In the genomic region with DNA sequence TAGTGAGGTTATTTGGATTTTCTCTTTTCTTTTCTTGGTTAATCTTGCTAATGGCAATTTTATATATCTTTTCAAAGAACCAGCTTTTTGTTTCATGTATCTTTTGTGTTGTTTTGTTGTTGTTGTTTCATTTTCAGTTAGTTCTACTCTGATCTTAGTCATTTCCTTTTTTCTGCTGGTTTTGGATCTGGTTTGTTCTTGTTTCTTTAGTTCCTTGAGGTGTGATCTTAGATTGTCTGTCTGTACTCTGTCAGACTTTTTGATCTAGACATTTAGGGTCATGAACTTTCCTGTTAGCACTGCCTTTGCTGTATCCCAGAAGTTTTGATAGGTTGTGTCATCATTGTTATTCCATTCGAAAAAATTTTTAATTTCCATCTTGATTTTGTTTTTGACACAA, we compare ENCODE assay signal across 33 cellular contexts.
"Had no signal": no experiment of that assay in that cellular context is flagged by ENCODE, and none has a peak within 500 bp of the region (broad histone marks: within the 10 kb centered on the region; RNA-seq: fewer than 3 reads in every experiment).

No MANE protein-coding gene starts in this region.

- H3K27ac ChIP-seq: adrenal gland, body of pancreas, esophagus muscularis mucosa, foreskin keratinocyte, gastrocnemius medialis, heart left ventricle had no signal

- ATAC-seq: activated CD4-positive, alpha-beta T cell treated with anti-CD3 and anti-CD28 coated beads for 36 hours; activated CD8-positive, alpha-beta T cell treated with anti-CD3 and anti-CD28 coated beads for 36 hours; activated naive CD8-positive, alpha-beta T cell treated with anti-CD3 and anti-CD28 coated beads, Interleukin-2, amount 50 U/mL, for 24 hours; activated T-cell treated with anti-CD3 and anti-CD28 coated beads, Interleukin-2, amount 50 U/mL, for 72 hours; body of pancreas; effector memory CD8-positive, alpha-beta T cell; foreskin keratinocyte; gastrocnemius medialis; heart left ventricle; T-helper 17 cell had no signal

- H3K36me3 ChIP-seq: adrenal gland, esophagus muscularis mucosa, gastrocnemius medialis, heart left ventricle had no signal

- H3K4me1 ChIP-seq: adrenal gland, body of pancreas, esophagus muscularis mucosa, foreskin keratinocyte, gastrocnemius medialis had no signal

- H3K4me3 ChIP-seq: adrenal gland, body of pancreas, esophagus muscularis mucosa, gastrocnemius medialis, heart left ventricle had no signal

- H3K9me3 ChIP-seq: adrenal gland, body of pancreas, esophagus muscularis mucosa, gastrocnemius medialis had no signal

- H3K4me1 Mint-ChIP-seq: activated CD4-positive, alpha-beta T cell treated with anti-CD3 and anti-CD28 coated beads for 36 hours; activated naive CD8-positive, alpha-beta T cell treated with anti-CD3 and anti-CD28 coated beads, Interleukin-2, amount 50 U/mL, for 24 hours; T-helper 17 cell had no signal

- H3K4me3 Mint-ChIP-seq: activated CD4-positive, alpha-beta T cell treated with anti-CD3 and anti-CD28 coated beads for 36 hours; activated CD8-positive, alpha-beta T cell treated with anti-CD3 and anti-CD28 coated beads for 36 hours; activated naive CD8-positive, alpha-beta T cell; activated naive CD8-positive, alpha-beta T cell treated with anti-CD3 and anti-CD28 coated beads, Interleukin-2, amount 50 U/mL, for 24 hours; activated T-cell treated with anti-CD3 and anti-CD28 coated beads, Interleukin-2, amount 50 U/mL, for 24 hours; activated T-cell treated with anti-CD3 and anti-CD28 coated beads, Interleukin-2, amount 50 U/mL, for 72 hours; effector memory CD8-positive, alpha-beta T cell; T-helper 17 cell; T-helper 2 cell treated with Interferon-gamma antibody and Interleukin-4, amounts not matched to agents 5 μg/mL and 100 μg/mL, for 36 hours had no signal

- DNase-seq: activated CD4-positive, alpha-beta T cell treated with anti-CD3 and anti-CD28 coated beads for 36 hours; activated CD4-positive, alpha-beta T cell treated with anti-CD3 and anti-CD28 coated beads, Interleukin-2, amount 50 U/mL, for 1 hour; activated CD4-positive, alpha-beta T cell treated with anti-CD3 and anti-CD28 coated beads, Interleukin-2, amount 50 U/mL, for 48 hours; activated CD4-positive, CD25-positive, alpha-beta regulatory T cell; activated CD4-positive, CD25-positive, alpha-beta regulatory T cell treated with anti-CD3 and anti-CD28 coated beads, Interleukin-2, amount 50 U/mL, for 72 hours; activated CD8-positive, alpha-beta memory T cell treated with anti-CD3 and anti-CD28 coated beads for 24 hours; activated CD8-positive, alpha-beta memory T cell treated with anti-CD3 and anti-CD28 coated beads, Interleukin-2, amount 50 U/mL, for 4 hours; activated CD8-positive, alpha-beta T cell treated with anti-CD3 and anti-CD28 coated beads for 36 hours; activated gamma-delta T cell treated with Interleukin-2 at 50 U/mL for 16 hours; activated naive CD4-positive, alpha-beta T cell treated with anti-CD3 and anti-CD28 coated beads, Interleukin-2, amount 50 U/mL, for 16 hours; activated naive CD4-positive, alpha-beta T cell treated with Interleukin-2 at 50 U/mL for 16 hours; activated naive CD8-positive, alpha-beta T cell treated with anti-CD3 and anti-CD28 coated beads, Interleukin-2, amount 50 U/mL, for 24 hours; activated T-cell treated with anti-CD3 and anti-CD28 coated beads, Interleukin-2, amount 50 U/mL, for 24 hours; activated T-cell treated with anti-CD3 and anti-CD28 coated beads, Interleukin-2, amount 50 U/mL, for 72 hours; adrenal gland; amygdala; aorta; body of pancreas; caudate nucleus; cortex of kidney; dermis blood vessel endothelial cell; effector CD4-positive, alpha-beta T cell; effector memory CD8-positive, alpha-beta T cell; erythroblast; foreskin keratinocyte; gastrocnemius medialis; glutamatergic neuron; heart left ventricle; hypothalamus; T-helper 17 cell had no signal

- H3K36me3 Mint-ChIP-seq: activated naive CD8-positive, alpha-beta T cell had no signal

- H3K27me3 Mint-ChIP-seq: activated CD4-positive, alpha-beta T cell treated with anti-CD3 and anti-CD28 coated beads for 36 hours; activated naive CD8-positive, alpha-beta T cell treated with anti-CD3 and anti-CD28 coated beads, Interleukin-2, amount 50 U/mL, for 24 hours; activated T-cell treated with anti-CD3 and anti-CD28 coated beads, Interleukin-2, amount 50 U/mL, for 24 hours; effector memory CD8-positive, alpha-beta T cell; T-helper 17 cell had no signal

- H3K27ac Mint-ChIP-seq: activated CD4-positive, alpha-beta T cell treated with anti-CD3 and anti-CD28 coated beads for 36 hours; activated CD8-positive, alpha-beta T cell treated with anti-CD3 and anti-CD28 coated beads for 36 hours; activated naive CD8-positive, alpha-beta T cell; activated naive CD8-positive, alpha-beta T cell treated with anti-CD3 and anti-CD28 coated beads, Interleukin-2, amount 50 U/mL, for 24 hours; activated T-cell treated with anti-CD3 and anti-CD28 coated beads, Interleukin-2, amount 50 U/mL, for 24 hours; activated T-cell treated with anti-CD3 and anti-CD28 coated beads, Interleukin-2, amount 50 U/mL, for 72 hours; effector memory CD8-positive, alpha-beta T cell; T-helper 17 cell; T-helper 2 cell treated with Interferon-gamma antibody and Interleukin-4, amounts not matched to agents 5 μg/mL and 100 μg/mL, for 36 hours had no signal

- H3K27me3 ChIP-seq: adrenal gland, body of pancreas, esophagus muscularis mucosa, foreskin keratinocyte, gastrocnemius medialis, heart left ventricle had no signal
